Comparison of ENCODE assay signal across 1 cellular context in the genomic region with DNA sequence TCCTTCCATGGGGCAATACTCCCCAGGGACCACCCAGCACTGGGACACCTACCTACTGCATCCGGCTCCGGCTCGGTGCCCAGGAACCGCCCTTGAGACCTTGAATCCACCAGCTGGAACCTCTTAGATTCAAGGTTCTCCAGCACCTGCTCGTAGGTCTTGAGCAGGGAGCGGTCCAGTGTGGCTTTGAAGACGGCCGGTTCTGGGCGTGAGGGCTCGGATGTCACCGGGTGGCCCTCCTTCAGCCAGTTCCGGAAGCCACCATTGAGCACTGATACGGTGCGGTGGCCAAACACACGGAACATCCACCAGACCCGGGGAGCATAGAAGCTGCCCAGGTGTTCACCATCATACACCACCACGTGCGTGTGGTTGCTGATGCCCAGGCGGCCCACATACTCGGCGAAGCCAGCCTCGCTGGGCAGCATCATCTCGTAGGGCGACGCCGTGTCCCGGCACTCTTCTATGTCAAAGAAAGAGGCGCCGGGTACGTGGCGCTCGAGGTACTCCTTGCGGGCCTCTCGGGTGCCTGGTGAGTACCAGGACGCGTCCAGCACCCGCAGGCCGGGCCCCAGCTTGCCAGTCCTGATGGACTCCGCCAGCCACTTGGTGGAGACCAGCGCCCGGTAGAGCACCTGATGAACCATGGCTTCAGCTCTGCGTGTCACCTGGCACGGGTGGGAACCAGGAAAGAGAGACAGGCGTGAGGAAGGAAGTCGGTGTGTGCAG.
TF ChIP-seq lines count a peak whose summit lies in the region.

No MANE protein-coding gene starts in this region.

TF ChIP-seq in HepG2, 621 proteins besides CTCF, POLR2A, EP300 and RAD21 (continued from another document and continues in another):
- TF ChIP-seq ZHX2 (IDR thresholded peaks at IDR 0.05; ENCODE audit: low read depth) (no peak), ZHX2 (CRISPR knock-in tag; IDR thresholded peaks at IDR 0.05; ENCODE audit: borderline replicate concordance) (no peak), ZNF569 (CRISPR knock-in tag; IDR thresholded peaks at IDR 0.05; ENCODE audit: borderline replicate concordance) (no peak), ZFP90 (CRISPR knock-in tag; IDR thresholded peaks at IDR 0.05; ENCODE audit: borderline replicate concordance) (peak; percentile 34; the same call in 1 of the 2 replicates), ZNF800 (CRISPR knock-in tag; IDR thresholded peaks at IDR 0.05) (no peak), SMAD1 (CRISPR knock-in tag; IDR thresholded peaks at IDR 0.05; ENCODE audit: borderline replicate concordance, low read depth) (peak; percentile 40; the same call in 1 of the 2 replicates), MATR3 (CRISPR knock-in tag; IDR thresholded peaks at IDR 0.05) (no peak), SOX13 (IDR thresholded peaks at IDR 0.05) (no peak), SOX13 (CRISPR knock-in tag; conservative IDR thresholded peaks at IDR 0.05 in 1 of 2, IDR thresholded peaks at IDR 0.05 in 1 of 2) (0 out of 4 replicates have a peak, but pooled peaks of 1 of the 2 experiments have one; percentile 3), ZNF317 (CRISPR knock-in tag; IDR thresholded peaks at IDR 0.05) (0 out of 2 replicates have a peak, but pooled peaks have one; percentile 39), ZFP62 (CRISPR knock-in tag; IDR thresholded peaks at IDR 0.05) (no peak), TRIM24 (CRISPR knock-in tag; IDR thresholded peaks at IDR 0.05) (no peak), GABPB1 (CRISPR knock-in tag; IDR thresholded peaks at IDR 0.05) (no peak), ZNF383 (CRISPR knock-in tag; IDR thresholded peaks at IDR 0.05; ENCODE audit: borderline replicate concordance) (no peak), HNRNPH1 (optimal IDR thresholded peaks at IDR 0.05; ENCODE audit: low read depth, low read length) (no peak), ZNF563 (CRISPR knock-in tag; IDR thresholded peaks at IDR 0.05) (0 out of 2 replicates have a peak, but pooled peaks have one; percentile 2), BRD4 (CRISPR knock-in tag; IDR thresholded peaks at IDR 0.05) (no peak), JUNB (CRISPR knock-in tag; IDR thresholded peaks at IDR 0.05; ENCODE audit: borderline replicate concordance) (no peak), NFKB2 (CRISPR knock-in tag; IDR thresholded peaks at IDR 0.05; ENCODE audit: borderline replicate concordance) (0 out of 2 replicates have a peak, but pooled peaks have one; percentile 5), SMC3 (IDR thresholded peaks at IDR 0.05; ENCODE audit: low read length) (no peak), ZNF550 (CRISPR knock-in tag; IDR thresholded peaks at IDR 0.05; ENCODE audit: borderline replicate concordance) (no peak), SMAD3 (CRISPR knock-in tag; IDR thresholded peaks at IDR 0.05) (no peak), ZFX (CRISPR knock-in tag; IDR thresholded peaks at IDR 0.05; ENCODE audit: low read depth) (no peak), ZNF546 (CRISPR knock-in tag; conservative IDR thresholded peaks at IDR 0.05) (no peak), DMTF1 (CRISPR knock-in tag; IDR thresholded peaks at IDR 0.05) (no peak), ZSCAN22 (CRISPR knock-in tag; IDR thresholded peaks at IDR 0.05) (no peak), SP2 (CRISPR knock-in tag; IDR thresholded peaks at IDR 0.05) (no peak), ZNF816 (CRISPR knock-in tag; IDR thresholded peaks at IDR 0.05; ENCODE audit: borderline replicate concordance) (no peak)
- TF ChIP-seq, protein P1, sequence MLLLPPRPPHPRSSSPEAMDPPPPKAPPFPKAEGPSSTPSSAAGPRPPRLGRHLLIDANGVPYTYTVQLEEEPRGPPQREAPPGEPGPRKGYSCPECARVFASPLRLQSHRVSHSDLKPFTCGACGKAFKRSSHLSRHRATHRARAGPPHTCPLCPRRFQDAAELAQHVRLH (CRISPR knock-in tag; IDR thresholded peaks at IDR 0.05; ENCODE audit: borderline replicate concordance, low read depth): no peak
- TF ChIP-seq, protein P2, sequence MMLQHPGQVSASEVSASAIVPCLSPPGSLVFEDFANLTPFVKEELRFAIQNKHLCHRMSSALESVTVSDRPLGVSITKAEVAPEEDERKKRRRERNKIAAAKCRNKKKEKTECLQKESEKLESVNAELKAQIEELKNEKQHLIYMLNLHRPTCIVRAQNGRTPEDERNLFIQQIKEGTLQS (CRISPR knock-in tag; IDR thresholded peaks at IDR 0.05): no peak
- TF ChIP-seq, protein P3, sequence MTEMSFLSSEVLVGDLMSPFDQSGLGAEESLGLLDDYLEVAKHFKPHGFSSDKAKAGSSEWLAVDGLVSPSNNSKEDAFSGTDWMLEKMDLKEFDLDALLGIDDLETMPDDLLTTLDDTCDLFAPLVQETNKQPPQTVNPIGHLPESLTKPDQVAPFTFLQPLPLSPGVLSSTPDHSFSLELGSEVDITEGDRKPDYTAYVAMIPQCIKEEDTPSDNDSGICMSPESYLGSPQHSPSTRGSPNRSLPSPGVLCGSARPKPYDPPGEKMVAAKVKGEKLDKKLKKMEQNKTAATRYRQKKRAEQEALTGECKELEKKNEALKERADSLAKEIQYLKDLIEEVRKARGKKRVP (CRISPR knock-in tag; IDR thresholded peaks at IDR 0.05): no peak
- TF ChIP-seq, protein P4, sequence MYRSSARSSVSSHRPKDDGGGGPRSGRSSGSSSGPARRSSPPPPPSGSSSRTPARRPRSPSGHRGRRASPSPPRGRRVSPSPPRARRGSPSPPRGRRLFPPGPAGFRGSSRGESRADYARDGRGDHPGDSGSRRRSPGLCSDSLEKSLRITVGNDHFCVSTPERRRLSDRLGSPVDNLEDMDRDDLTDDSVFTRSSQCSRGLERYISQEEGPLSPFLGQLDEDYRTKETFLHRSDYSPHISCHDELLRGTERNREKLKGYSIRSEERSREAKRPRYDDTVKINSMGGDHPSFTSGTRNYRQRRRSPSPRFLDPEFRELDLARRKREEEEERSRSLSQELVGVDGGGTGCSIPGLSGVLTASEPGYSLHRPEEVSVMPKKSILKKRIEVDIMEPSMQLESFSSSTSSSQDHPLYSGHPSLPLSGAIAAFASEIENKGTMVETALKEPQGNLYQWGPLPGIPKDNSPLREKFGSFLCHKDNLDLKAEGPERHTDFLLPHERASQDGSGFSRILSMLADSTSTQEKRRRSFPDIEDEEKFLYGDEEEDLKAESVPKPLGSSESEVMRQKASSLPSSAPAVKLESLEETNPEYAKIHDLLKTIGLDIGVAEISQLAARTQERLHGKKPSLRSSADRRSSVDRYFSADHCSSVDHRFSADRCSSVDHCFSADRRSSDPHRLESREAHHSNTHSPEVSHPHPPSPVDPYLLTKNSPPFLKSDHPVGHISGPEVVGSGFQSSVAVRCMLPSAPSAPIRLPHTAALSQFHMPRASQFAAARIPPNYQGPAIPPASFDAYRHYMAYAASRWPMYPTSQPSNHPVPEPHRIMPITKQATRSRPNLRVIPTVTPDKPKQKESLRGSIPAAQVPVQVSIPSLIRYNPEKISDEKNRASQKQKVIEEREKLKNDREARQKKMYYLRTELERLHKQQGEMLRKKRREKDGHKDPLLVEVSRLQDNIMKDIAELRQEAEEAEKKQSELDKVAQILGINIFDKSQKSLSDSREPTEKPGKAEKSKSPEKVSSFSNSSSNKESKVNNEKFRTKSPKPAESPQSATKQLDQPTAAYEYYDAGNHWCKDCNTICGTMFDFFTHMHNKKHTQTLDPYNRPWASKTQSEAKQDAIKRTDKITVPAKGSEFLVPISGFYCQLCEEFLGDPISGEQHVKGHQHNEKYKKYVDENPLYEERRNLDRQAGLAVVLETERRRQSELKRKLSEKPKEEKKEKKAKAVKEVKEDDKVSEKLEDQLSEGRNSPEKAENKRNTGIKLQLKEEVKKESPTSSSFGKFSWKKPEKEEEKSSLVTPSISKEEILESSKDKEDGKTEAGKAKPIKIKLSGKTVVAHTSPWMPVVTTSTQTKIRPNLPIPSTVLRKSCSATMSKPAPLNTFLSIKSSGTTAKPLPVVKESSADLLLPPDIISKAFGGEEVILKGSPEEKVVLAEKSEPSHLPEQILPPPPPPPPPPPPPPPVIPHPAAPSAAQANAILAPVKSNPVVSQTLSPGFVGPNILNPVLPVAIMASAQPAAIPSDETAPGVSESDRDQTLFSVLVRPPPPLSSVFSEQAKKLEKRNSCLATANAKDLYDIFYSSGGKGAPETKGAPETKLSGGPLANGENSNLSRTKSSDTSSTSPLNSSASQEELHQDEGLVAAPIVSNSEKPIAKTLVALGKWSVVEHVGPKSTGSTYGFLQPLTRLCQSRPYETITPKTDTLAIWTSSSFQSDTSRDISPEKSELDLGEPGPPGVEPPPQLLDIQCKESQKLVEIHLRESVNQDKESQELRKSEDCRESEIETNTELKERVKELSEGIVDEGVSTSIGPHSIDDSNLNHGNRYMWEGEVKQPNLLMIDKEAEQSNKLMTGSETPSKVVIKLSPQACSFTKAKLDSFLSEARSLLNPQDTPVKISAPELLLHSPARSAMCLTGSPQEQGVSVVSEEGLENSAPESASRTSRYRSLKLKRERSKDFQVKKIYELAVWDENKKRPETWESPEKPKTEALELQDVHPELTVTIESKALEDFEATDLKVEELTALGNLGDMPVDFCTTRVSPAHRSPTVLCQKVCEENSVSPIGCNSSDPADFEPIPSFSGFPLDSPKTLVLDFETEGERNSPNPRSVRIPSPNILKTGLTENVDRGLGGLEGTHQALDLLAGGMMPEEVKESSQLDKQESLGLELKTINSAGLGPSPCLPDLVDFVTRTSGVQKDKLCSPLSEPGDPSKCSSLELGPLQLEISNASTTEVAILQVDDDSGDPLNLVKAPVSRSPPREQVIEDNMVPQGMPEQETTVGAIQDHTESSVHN (CRISPR knock-in tag; IDR thresholded peaks at IDR 0.05): no peak
- TF ChIP-seq, protein P5, sequence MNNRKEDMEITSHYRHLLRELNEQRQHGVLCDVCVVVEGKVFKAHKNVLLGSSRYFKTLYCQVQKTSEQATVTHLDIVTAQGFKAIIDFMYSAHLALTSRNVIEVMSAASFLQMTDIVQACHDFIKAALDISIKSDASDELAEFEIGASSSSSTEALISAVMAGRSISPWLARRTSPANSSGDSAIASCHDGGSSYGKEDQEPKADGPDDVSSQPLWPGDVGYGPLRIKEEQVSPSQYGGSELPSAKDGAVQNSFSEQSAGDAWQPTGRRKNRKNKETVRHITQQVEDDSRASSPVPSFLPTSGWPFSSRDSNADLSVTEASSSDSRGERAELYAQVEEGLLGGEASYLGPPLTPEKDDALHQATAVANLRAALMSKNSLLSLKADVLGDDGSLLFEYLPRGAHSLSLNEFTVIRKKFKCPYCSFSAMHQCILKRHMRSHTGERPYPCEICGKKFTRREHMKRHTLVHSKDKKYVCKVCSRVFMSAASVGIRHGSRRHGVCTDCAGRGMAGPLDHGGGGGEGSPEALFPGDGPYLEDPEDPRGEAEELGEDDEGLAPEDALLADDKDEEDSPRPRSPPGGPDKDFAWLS (CRISPR knock-in tag; IDR thresholded peaks at IDR 0.05; ENCODE audit: borderline replicate concordance): no peak
